ENCODE assay signal across 1 cellular context in genomic region chr4:39025552-39026085, GRCh38.
TF ChIP-seq lines count a peak whose summit lies in the region.

No MANE protein-coding gene starts in this region.

TF ChIP-seq in K562, 482 proteins besides CTCF, POLR2A, EP300 and RAD21 (continued from another document and continues in another):
- TF ChIP-seq ZNF592 (IDR thresholded peaks at IDR 0.05) (peak; percentile 79), ADNP (tag; IDR thresholded peaks at IDR 0.05) (no peak), GATAD2B (IDR thresholded peaks at IDR 0.05; ENCODE audit: borderline replicate concordance) (0 out of 2 replicates have a peak, but pooled peaks have one; percentile 46), MTF1 (CRISPR knock-in tag; IDR thresholded peaks at IDR 0.05; ENCODE audit: borderline replicate concordance) (no peak), FIP1L1 (IDR thresholded peaks at IDR 0.05; ENCODE audit: low read depth, low read length, poor library complexity, severe bottlenecking) (no peak), ZBTB26 (CRISPR knock-in tag; IDR thresholded peaks at IDR 0.05) (no peak), ATF4 (CRISPR knock-in tag; IDR thresholded peaks at IDR 0.05) (no peak), CREM (IDR thresholded peaks at IDR 0.05; ENCODE audit: low read depth) (no peak), ELF1 (tag; IDR thresholded peaks at IDR 0.05) (no peak), TSC22D4 (tag; IDR thresholded peaks at IDR 0.05) (no peak), PML (IDR thresholded peaks at IDR 0.05; ENCODE audit: low read length) (no peak), SP1 (CRISPR knock-in tag; IDR thresholded peaks at IDR 0.05) (no peak), ARNT (IDR thresholded peaks at IDR 0.05) (no peak), RFX5 (IDR thresholded peaks at IDR 0.05; ENCODE audit: low read depth, low read length) (no peak), THAP7 (CRISPR knock-in tag; IDR thresholded peaks at IDR 0.05) (no peak), THRA (IDR thresholded peaks at IDR 0.05) (no peak), HES1 (IDR thresholded peaks at IDR 0.05; ENCODE audit: low read depth) (no peak), SMARCE1 (IDR thresholded peaks at IDR 0.05) (no peak), ATF3 (IDR thresholded peaks at IDR 0.05) (peak; percentile 45; the same call in 1 of the 2 replicates), ATF3 (CRISPR knock-in tag; conservative IDR thresholded peaks at IDR 0.05) (no peak), CBX1 (IDR thresholded peaks at IDR 0.05; ENCODE audit: low read depth) (no peak), HMBOX1 (IDR thresholded peaks at IDR 0.05) (no peak), CBX5 (IDR thresholded peaks at IDR 0.05; ENCODE audit: borderline replicate concordance, low read depth) (no peak), PKNOX1 (IDR thresholded peaks at IDR 0.05) (peak; percentile 82), ZNF239 (CRISPR knock-in tag; IDR thresholded peaks at IDR 0.05) (no peak), ETV5 (CRISPR knock-in tag; IDR thresholded peaks at IDR 0.05; ENCODE audit: low read depth) (no peak), ZHX1 (conservative IDR thresholded peaks at IDR 0.05; ENCODE audit: low read length) (no peak), ZBTB40 (IDR thresholded peaks at IDR 0.05) (no peak), ZBTB40 (CRISPR knock-in tag; IDR thresholded peaks at IDR 0.05) (no peak), RBM22 (IDR thresholded peaks at IDR 0.05; ENCODE audit: low read depth, low read length, poor library complexity, severe bottlenecking) (no peak), KLF1 (tag; IDR thresholded peaks at IDR 0.05) (no peak), TGIF2 (CRISPR knock-in tag; IDR thresholded peaks at IDR 0.05) (no peak), MYNN (IDR thresholded peaks at IDR 0.05) (peak; percentile 41; the same call in 1 of the 2 replicates), MYNN (CRISPR knock-in tag; IDR thresholded peaks at IDR 0.05) (no peak)
